ENCODE assay signal across 14 cellular contexts in genomic region chr7:77442631-77443420, GRCh38. TPM values are rescaled to one million over a fixed set of nuclear protein-coding genes. Genes with fewer than 3 reads are reported as not detected.
DNase-seq lines count a peak whose midpoint lies in the region; ATAC-seq, FAIRE-seq and TF ChIP-seq lines count a peak whose summit lies in the region.
"Had no signal": no experiment of that assay in that cellular context is flagged by ENCODE, and none has a peak within 500 bp of the region (broad histone marks: within the 10 kb centered on the region; RNA-seq: fewer than 3 reads in every experiment).

No MANE protein-coding gene starts in this region.

- no peaks in the 10 kb centered on the region for H3K27me3 ChIP-seq in PC-9 (ENCODE audit: insufficient read depth, low read depth)

- no peaks in the 10 kb centered on the region for H3K36me3 ChIP-seq in PC-9 (ENCODE audit: low read depth)
- H3K36me3 ChIP-seq: left ventricle myocardium inferior had no signal

- H3K4me3 ChIP-seq in PC-9, result no peak overlapping the region
- H3K4me3 ChIP-seq: left ventricle myocardium inferior, smooth muscle cell had no signal

- BruUV-seq in PC-9 (replicated peaks; lab: Mats Ljungman, UMichigan), result no TSS peak

- H4K20me1 ChIP-seq in PC-9 (ENCODE audit: insufficient read depth), result no peaks in the 10 kb centered on the region

- intact Hi-C loops in PC-9 (cut with micrococcal nuclease; ENCODE audit: unreplicated experiment), result no loop called here

- TF ChIP-seq CTCF in PC-9 (conservative IDR thresholded peaks at IDR 0.05) (no peak), nephron (IDR thresholded peaks at IDR 0.05; ENCODE audit: unreplicated experiment in 3 of 3) (no peak), omental fat pad (IDR thresholded peaks at IDR 0.05) (no peak)

- no peak overlapping the region for H3K4me2 ChIP-seq in PC-9
- H3K4me2 ChIP-seq: smooth muscle cell had no signal

- H3K9me3 Mint-ChIP-seq in nephron, result no peaks in the 10 kb centered on the region
- H3K9me3 Mint-ChIP-seq: T-helper 1 cell treated with Interleukin-12 subunit alpha and Interleukin-12 subunit beta and Interleukin-4 antibody, amounts not matched to agents 30 μg/mL and 1 μg/mL, for 36 hours had no signal

- peaks cover 3% of the 10 kb centered on the region for H3K27me3 Mint-ChIP-seq in nephron (ENCODE audit: low read depth)
- H3K27me3 Mint-ChIP-seq: activated CD4-positive, alpha-beta T cell treated with anti-CD3 and anti-CD28 coated beads, Interleukin-2, amount 10 ng/mL, durations not matched to agents 7 days and 5 days had no signal

- POLR2A ChIA-PET in PC-9 (lab: Charles Lee; ENCODE audit: unreplicated experiment), result interaction anchor here (0.7 kb wide), 1 partner anchor 28 kb away, joined by 3 read pairs; no protein-coding TSS in a partner anchor

- H3K4me1 Mint-ChIP-seq in nephron, result peaks cover 27% of the 10 kb centered on the region

- CTCF ChIA-PET in PC-9 (lab: Charles Lee), result no interaction called here

- H3K9me3 ChIP-seq in PC-9 (ENCODE audit: insufficient read depth, low read depth), result no peaks in the 10 kb centered on the region
- H3K9me3 ChIP-seq: left ventricle myocardium inferior had no signal

- peak overlapping the region in 2 of 3 experiments; percentile 68 to 70 for H3K27ac Mint-ChIP-seq in nephron
- H3K27ac Mint-ChIP-seq: activated CD4-positive, alpha-beta T cell treated with anti-CD3 and anti-CD28 coated beads, Interleukin-2, amount 10 ng/mL, durations not matched to agents 7 days and 5 days; T-helper 1 cell treated with Interleukin-12 subunit alpha and Interleukin-12 subunit beta and Interleukin-4 antibody, amounts not matched to agents 30 μg/mL and 1 μg/mL, for 36 hours had no signal

- H3K79me2 ChIP-seq in PC-9 (ENCODE audit: low read depth), result no peaks in the 10 kb centered on the region

- H3K4me1 ChIP-seq in PC-9 (replicated peaks; ENCODE audit: insufficient read depth), result peaks cover 12% of the 10 kb centered on the region; the same call in 1 of the 2 replicates

- H3K4me3 Mint-ChIP-seq in nephron, result no peak overlapping the region
- H3K4me3 Mint-ChIP-seq: activated CD4-positive, alpha-beta T cell treated with anti-CD3 and anti-CD28 coated beads, Interleukin-2, amount 10 ng/mL, durations not matched to agents 7 days and 5 days; T-helper 1 cell treated with Interleukin-12 subunit alpha and Interleukin-12 subunit beta and Interleukin-4 antibody, amounts not matched to agents 30 μg/mL and 1 μg/mL, for 36 hours had no signal

- no peak for ATAC-seq in omental fat pad (ENCODE audit: low FRiP score)

- H3K9me2 ChIP-seq in PC-9 (ENCODE audit: insufficient read depth), result no peaks in the 10 kb centered on the region

- FAIRE-seq in GM19239 (lab: Jason Lieb, UNC), result no peak

- H3K27ac ChIP-seq in PC-9, result peak overlapping the region; percentile 24; the same call in 1 of the 2 replicates
- H3K27ac ChIP-seq: left ventricle myocardium inferior had no signal

- no peaks in the 10 kb centered on the region for H3K36me3 Mint-ChIP-seq in nephron (ENCODE audit: low read depth)

- H2AFZ ChIP-seq in PC-9, result no peak overlapping the region

- peaks cover 12% of the 10 kb centered on the region; the same call in 1 of the 2 replicates for H3F3A ChIP-seq in PC-9 (ENCODE audit: insufficient read depth, low read depth)

- DNase-seq in GM03348 (ENCODE audit: low spot score) (peak; percentile 36), PC-9 (peak in 1 of 2 experiments; percentile 55), dermis blood vessel endothelial cell (peak; percentile 53), omental fat pad (ENCODE audit: low spot score) (no peak), GM19239 (ENCODE audit: insufficient read length, low spot score) (no peak), islet precursor cell (no peak), amniotic stem cell (lab: John Stamatoyannopoulos, UW) (no peak)
- DNase-seq: activated CD4-positive, alpha-beta T cell treated with anti-CD3 and anti-CD28 coated beads, Interleukin-2, amount 10 ng/mL, durations not matched to agents 7 days and 5 days; effector CD8-positive, alpha-beta T cell; left ventricle myocardium inferior; MM.1S had no signal

RNA-seq across cellular contexts. Expression of gene GSAP, which starts 26.7 kb away (rescaled TPM):
- total RNA-seq in PC-9 (2021), result 15.6 and 17.2 TPM in 2 replicates
- 5.4 and 6.9 TPM in 2 replicates for total RNA-seq in dermis blood vessel endothelial cell
- total RNA-seq in omental fat pad, result 10 to 100 TPM; 20.8 to 29.1 (median 24.4) TPM

Comparison
In these comparisons a context has a peak if more than half of its experiments do, and no peak if none do; other contexts are left out.
1. DNase-seq: peak in GM03348 (single experiment) and dermis blood vessel endothelial cell (single experiment); none in omental fat pad (single experiment), GM19239 (single experiment), islet precursor cell (single experiment) and amniotic stem cell (single experiment).